7 cellular contexts compared by ENCODE assay signal in the genomic region with DNA sequence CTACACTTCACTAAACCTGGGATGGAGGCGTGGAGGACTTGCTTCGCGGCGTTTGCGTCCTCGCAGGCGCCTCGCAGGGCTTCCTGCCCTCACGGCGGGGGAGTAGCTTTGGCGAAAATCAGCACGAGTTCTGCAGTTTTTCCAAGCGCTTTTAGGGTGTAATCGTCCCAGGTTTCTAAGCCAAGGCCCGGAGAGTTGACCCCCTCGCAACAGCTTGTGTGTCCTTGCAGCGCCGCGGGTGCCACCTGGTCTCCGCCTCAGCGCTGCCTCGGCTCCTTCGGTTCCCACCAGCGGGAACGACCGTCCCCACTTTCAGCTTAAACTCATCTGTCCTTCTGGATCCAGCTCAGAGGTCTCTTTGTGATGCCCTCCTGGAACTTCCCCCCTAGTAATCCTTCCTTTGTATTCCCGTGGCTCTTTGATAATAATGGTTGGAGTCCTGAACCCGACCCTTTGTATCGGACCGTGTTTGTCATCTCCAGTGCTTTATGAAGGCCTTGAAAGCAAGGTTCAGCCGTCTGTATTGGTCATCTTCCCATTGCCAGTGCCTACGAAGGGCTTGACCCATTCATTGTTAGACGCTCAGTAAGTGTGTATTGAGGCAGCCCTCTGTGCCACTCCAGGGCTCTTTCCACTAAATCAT. TPM values are rescaled to one million over a fixed set of nuclear protein-coding genes. Genes with fewer than 3 reads are reported as not detected.
DNase-seq lines count a peak whose midpoint lies in the region; ATAC-seq and TF ChIP-seq lines count a peak whose summit lies in the region.

No MANE protein-coding gene starts in this region.

- TF ChIP-seq POLR2A in body of pancreas (IDR thresholded peaks at IDR 0.05): peak; percentile 23 to 60 (median 57)

- H3K36me3 Mint-ChIP-seq in immature natural killer cell: peaks cover 0 to 13% (median 13%) of the 10 kb centered on the region in 3 donors
- H3K36me3 Mint-ChIP-seq in stimulated activated naive CD8-positive, alpha-beta T cell treated with anti-CD3 and anti-CD28 coated beads, Interleukin-15, Interleukin-2, amounts not matched to agents 100 ng/mL and 50 ng/mL, for 24 hours (ENCODE audit: low read depth): peaks cover 26% of the 10 kb centered on the region

- no peak for DNase-seq in GM12864 (ENCODE audit: low read depth)
- DNase-seq in H7: no peak
- peak; percentile 44 for DNase-seq in NCI-H345 (lab: John Stamatoyannopoulos, UW)
- peak in 3 of 4 donors; percentile 5 to 61 (median 45) for DNase-seq in body of pancreas
- DNase-seq in immature natural killer cell: no peak

- intact Hi-C loops in body of pancreas (cut with DNase I): no loop called here

- H3K27me3 Mint-ChIP-seq in immature natural killer cell (ENCODE audit: low read depth in 3 of 3): peaks cover 12 to 22% (median 21%) of the 10 kb centered on the region in 3 donors
- H3K27me3 Mint-ChIP-seq in stimulated activated naive CD8-positive, alpha-beta T cell treated with anti-CD3 and anti-CD28 coated beads, Interleukin-15, Interleukin-2, amounts not matched to agents 100 ng/mL and 50 ng/mL, for 24 hours: no peaks in the 10 kb centered on the region

- H3K27me3 ChIP-seq in H7 (ENCODE audit: control insufficient read depth, insufficient read depth, low read length): no peaks in the 10 kb centered on the region; the same call in 1 of the 2 replicates
- H3K27me3 ChIP-seq in body of pancreas: no peaks in the 10 kb centered on the region

- no peaks in the 10 kb centered on the region for H3K9me3 Mint-ChIP-seq in immature natural killer cell
- no peaks in the 10 kb centered on the region for H3K9me3 Mint-ChIP-seq in stimulated activated naive CD8-positive, alpha-beta T cell treated with anti-CD3 and anti-CD28 coated beads, Interleukin-15, Interleukin-2, amounts not matched to agents 100 ng/mL and 50 ng/mL, for 24 hours

- ATAC-seq in body of pancreas (peak; percentile 53), HG03520 (IDR thresholded peaks at IDR 0.05; ENCODE audit: unreplicated experiment) (no peak)

- H3K9me3 ChIP-seq in body of pancreas: no peaks in the 10 kb centered on the region

- H3K36me3 ChIP-seq in H7 (replicated peaks; ENCODE audit: control insufficient read depth, insufficient read depth, low read length) (peaks cover 1% of the 10 kb centered on the region), body of pancreas (replicated peaks in 1 of 2; ENCODE audit: insufficient read depth in 1 of 2, low read depth in 2 of 2) (peaks cover 0 to 3% of the 10 kb centered on the region in 2 donors)

- 1 to 3% methylated on average over 27 to 33 of the region's 33 CpGs for WGBS in body of pancreas, 2 donors

- H3K4me1 Mint-ChIP-seq in immature natural killer cell: peaks cover 41 to 56% of the 10 kb centered on the region in 2 donors
- H3K4me1 Mint-ChIP-seq in stimulated activated naive CD8-positive, alpha-beta T cell treated with anti-CD3 and anti-CD28 coated beads, Interleukin-15, Interleukin-2, amounts not matched to agents 100 ng/mL and 50 ng/mL, for 24 hours (ENCODE audit: low read depth): peaks cover 38% of the 10 kb centered on the region

- H3K27ac Mint-ChIP-seq in immature natural killer cell: peak overlapping the region; percentile 96 to 99 (median 98)
- peak overlapping the region; percentile 98 for H3K27ac Mint-ChIP-seq in stimulated activated naive CD8-positive, alpha-beta T cell treated with anti-CD3 and anti-CD28 coated beads, Interleukin-15, Interleukin-2, amounts not matched to agents 100 ng/mL and 50 ng/mL, for 24 hours

- no peak for TF ChIP-seq CTCF in GM12864 (IDR thresholded peaks at IDR 0.05; ENCODE audit: low read depth, low read length, missing control alignments)
- no peak for TF ChIP-seq CTCF in body of pancreas (IDR thresholded peaks at IDR 0.05)

- H3K4me3 ChIP-seq in GM12864 (ENCODE audit: low read depth, low read length) (peak overlapping the region; percentile 84), H7 (ENCODE audit: insufficient read depth, low read depth, low read length) (peak overlapping the region; percentile 91), body of pancreas (peak overlapping the region; percentile 70 to 97)

- peak overlapping the region; percentile 90 to 98 (median 95) for H3K4me3 Mint-ChIP-seq in immature natural killer cell
- H3K4me3 Mint-ChIP-seq in stimulated activated naive CD8-positive, alpha-beta T cell treated with anti-CD3 and anti-CD28 coated beads, Interleukin-15, Interleukin-2, amounts not matched to agents 100 ng/mL and 50 ng/mL, for 24 hours: peak overlapping the region; percentile 92

- H3K27ac ChIP-seq in body of pancreas: peak overlapping the region; percentile 93 to 98 (median 97)

- peaks cover 32% of the 10 kb centered on the region for H3K4me1 ChIP-seq in body of pancreas

RNA-seq across cellular contexts. Expression of gene SMARCE1, which starts 0.8 kb away (rescaled TPM):
- total RNA-seq in H7 (2014; rRNA removed; shearing (Covaris generic)): 75.1 and 99.9 TPM in 2 replicates
- 10 to 100 TPM; 48.0 to 50.8 TPM for total RNA-seq in body of pancreas
- 100 to 1,000 TPM; 196 to 261 (median 223) TPM for polyA plus RNA-seq in immature natural killer cell

RNA-seq across cellular contexts. Expression of gene KRT222, which starts 16.5 kb away (rescaled TPM):
- 0.07 and 0.26 TPM in 2 replicates for total RNA-seq in H7 (2014; rRNA removed; shearing (Covaris generic))
- 1 to 10 TPM in 1 of 2 donors, under 1 TPM in 1; 0.66 to 1.6 TPM for total RNA-seq in body of pancreas
- polyA plus RNA-seq in immature natural killer cell: not detected

RNA-seq across cellular contexts. Expression of gene KRT24, which starts 55.1 kb away (rescaled TPM):
- total RNA-seq in H7 (2014; rRNA removed; shearing (Covaris generic)): not detected in 2 replicates
- not detected for total RNA-seq in body of pancreas
- polyA plus RNA-seq in immature natural killer cell: not detected

Comparison
In these comparisons a context has a peak if more than half of its experiments do, and no peak if none do; other contexts are left out.
1. DNase-seq: peak in NCI-H345 (single experiment) and body of pancreas (3 of 4); none in GM12864 (single experiment), H7 (single experiment) and immature natural killer cell (0 of 3).
2. Peak in every context shown above with its lines, with median percentiles within 50 percentile points of each other: H3K4me3 ChIP-seq.